In the genomic region with DNA sequence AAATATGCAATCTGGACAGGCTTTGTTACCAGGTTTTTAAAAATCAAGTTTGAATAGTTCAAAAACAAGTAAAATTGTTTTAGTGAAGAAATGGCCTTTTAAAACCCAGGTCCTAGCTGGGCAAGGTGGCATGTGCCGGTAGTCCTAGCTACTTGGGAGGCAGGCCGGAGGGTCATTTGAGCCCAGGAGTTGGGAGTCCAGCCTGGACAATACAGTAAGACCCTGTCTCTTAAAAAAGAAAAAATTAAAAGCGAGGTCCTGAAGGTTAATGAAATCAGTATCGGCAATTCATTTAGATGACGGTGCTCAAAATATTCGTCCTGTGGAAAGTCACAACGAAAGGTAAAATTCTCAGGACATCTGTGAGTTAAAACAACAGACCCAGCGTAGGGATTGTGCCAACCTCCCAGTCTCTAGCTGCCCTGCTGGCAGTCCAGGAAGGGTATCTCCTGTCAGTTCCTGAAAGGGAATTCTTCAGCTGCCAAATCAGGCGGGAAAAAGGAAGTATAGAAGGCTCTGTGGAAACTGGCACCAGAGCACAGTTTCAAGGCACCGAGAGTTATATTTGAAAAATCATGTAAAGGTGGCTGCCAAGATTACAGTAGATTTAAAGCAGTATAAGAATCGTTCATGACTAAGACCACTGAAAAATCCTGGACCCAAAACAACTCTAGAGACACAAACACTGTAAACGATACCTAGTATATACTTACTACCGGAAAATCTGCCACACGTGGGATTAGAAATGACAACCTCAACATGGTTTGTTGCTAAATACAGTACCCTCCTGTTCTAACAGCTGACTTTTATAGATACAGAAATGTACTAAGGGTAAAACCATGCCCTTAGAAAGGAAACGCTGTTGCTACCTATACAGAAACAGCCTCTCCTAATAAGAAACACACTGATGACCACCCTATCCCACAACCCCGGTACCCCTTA, we compare ENCODE assay signal across 8 cellular contexts.
DNase-seq lines count a peak whose midpoint lies in the region; ATAC-seq and TF ChIP-seq lines count a peak whose summit lies in the region.

No MANE protein-coding gene starts in this region.

- POLR2A ChIA-PET in AG04449 (lab: Yijun Ruan, JAX), result interaction anchor here (1.1 kb wide), 1 partner anchor 24 kb away, joined by 4 read pairs; no protein-coding TSS in a partner anchor

- H3K27me3 Mint-ChIP-seq in nephron progenitor cell (ENCODE audit: low read depth, poor library complexity), result peaks cover 15% of the 10 kb centered on the region

- peaks cover 6% of the 10 kb centered on the region for H3K4me1 ChIP-seq in endocrine pancreas (ENCODE audit: control insufficient read depth, insufficient read depth, low read length)

- ATAC-seq in GM21360 (IDR thresholded peaks at IDR 0.05; ENCODE audit: unreplicated experiment), result peak; percentile 7
- ATAC-seq in GM19467 (IDR thresholded peaks at IDR 0.05; ENCODE audit: unreplicated experiment), result no peak

- peaks cover 23% of the 10 kb centered on the region for H3K4me1 Mint-ChIP-seq in nephron progenitor cell

- H3K36me3 ChIP-seq in endocrine pancreas (ENCODE audit: control insufficient read depth, insufficient read depth, low read length), result no peaks in the 10 kb centered on the region

- CTCF ChIA-PET in AG04449 (lab: Yijun Ruan, JAX), result interaction anchor here (1.2 to 2.9 kb wide), 2 partner anchors 82 to 238 kb away, joined by 3 to 13 read pairs; no protein-coding TSS in a partner anchor

- peaks cover 7% of the 10 kb centered on the region for H3K36me3 Mint-ChIP-seq in nephron progenitor cell (ENCODE audit: low read depth)

- H3K9ac ChIP-seq in endocrine pancreas (ENCODE audit: control insufficient read depth, insufficient read depth, low read length), result peak overlapping the region; percentile 8

- no peak for DNase-seq in AG04449 (ENCODE audit: low read depth, low spot score)
- DNase-seq in RKO (ENCODE audit: low spot score), result peak; percentile 33
- DNase-seq in nephron progenitor cell, result no peak
- no peak for DNase-seq in stimulated activated CD4-positive, alpha-beta T cell treated with anti-CD3 and anti-CD28 coated beads, Interleukin-2, amount 100 ng/mL, for 48 hours
- no peak for DNase-seq in iPS-NIHi7 (ENCODE audit: extremely low spot score)

- TF ChIP-seq CTCF in AG04449 (IDR thresholded peaks at IDR 0.05; ENCODE audit: insufficient read depth, low read length, missing control alignments) (no peak), nephron progenitor cell (IDR thresholded peaks at IDR 0.05) (no peak)

- peaks cover 5% of the 10 kb centered on the region for H3K9me3 Mint-ChIP-seq in nephron progenitor cell

- no peaks in the 10 kb centered on the region for H3K27me3 ChIP-seq in endocrine pancreas (ENCODE audit: control insufficient read depth, insufficient read depth, low read length)

- H3K9me3 ChIP-seq in endocrine pancreas (ENCODE audit: control insufficient read depth, low read length), result no peaks in the 10 kb centered on the region

- H3K27ac Mint-ChIP-seq in nephron progenitor cell, result no peak overlapping the region

- peak overlapping the region; percentile 87 for H3K4me3 Mint-ChIP-seq in nephron progenitor cell

- H3K4me3 ChIP-seq in AG04449 (ENCODE audit: low read depth, low read length) (peak overlapping the region; percentile 85), endocrine pancreas (ENCODE audit: control insufficient read depth, insufficient read depth, low read length) (peak overlapping the region; percentile 85)
